Comparison of ENCODE assay signal across 8 cellular contexts in the genomic region with DNA sequence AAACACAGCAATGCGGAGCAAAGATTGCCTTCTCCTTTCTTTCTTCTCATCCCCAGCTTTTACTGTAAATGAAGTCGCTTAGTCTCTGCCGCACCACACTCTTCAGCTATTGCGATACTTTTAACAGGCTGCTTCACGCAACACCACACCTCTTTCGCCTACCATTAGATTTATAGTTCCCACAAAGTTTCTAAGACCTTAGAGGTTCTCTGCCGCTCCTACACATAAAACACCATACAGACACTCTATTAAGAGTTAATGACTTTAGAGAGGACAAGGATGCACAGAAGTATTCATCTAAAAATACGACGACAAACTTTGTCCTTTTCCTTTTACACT. TPM values are rescaled to one million over a fixed set of nuclear protein-coding genes. Genes with fewer than 3 reads are reported as not detected.
A peak's percentile ranks its signal among the peaks of the same experiment; 100 is the strongest.
DNase-seq lines count a peak whose midpoint lies in the region; ATAC-seq and TF ChIP-seq lines count a peak whose summit lies in the region.

No MANE protein-coding gene starts in this region.

- no peaks in the 10 kb centered on the region for H3K36me3 ChIP-seq in CD8-positive, alpha-beta T cell (ENCODE audit: insufficient read depth, low read length)
- H3K36me3 ChIP-seq in WERI-Rb-1 (no peaks in the 10 kb centered on the region), cardiac muscle cell (no peaks in the 10 kb centered on the region), rectal smooth muscle tissue (ENCODE audit: control insufficient read depth, insufficient read depth, low read length) (no peaks in the 10 kb centered on the region)

- peak overlapping the region; percentile 94 for H3K4me3 Mint-ChIP-seq in CD8-positive, alpha-beta T cell

- H3K4me1 ChIP-seq in CD8-positive, alpha-beta T cell (ENCODE audit: insufficient read depth, low read length): peaks cover 28% of the 10 kb centered on the region
- peaks cover 10% of the 10 kb centered on the region for H3K4me1 ChIP-seq in cardiac muscle cell (ENCODE audit: low read depth)
- H3K4me1 ChIP-seq in rectal smooth muscle tissue (ENCODE audit: control insufficient read depth, insufficient read depth, low read length): peaks cover 9% of the 10 kb centered on the region

- peaks cover 25% of the 10 kb centered on the region for H3K36me3 Mint-ChIP-seq in CD8-positive, alpha-beta T cell

- no peak for TF ChIP-seq CTCF in CD8-positive, alpha-beta T cell (IDR thresholded peaks at IDR 0.05)
- TF ChIP-seq CTCF in WERI-Rb-1 (IDR thresholded peaks at IDR 0.05; ENCODE audit: low read depth, low read length) (no peak), cardiac muscle cell (IDR thresholded peaks at IDR 0.05; ENCODE audit: low read depth, low read length) (no peak)

- no peak for ATAC-seq in CD8-positive, alpha-beta T cell
- ATAC-seq in GM19452 (IDR thresholded peaks at IDR 0.05; ENCODE audit: unreplicated experiment): peak; percentile 45
- ATAC-seq in HG03439 (IDR thresholded peaks at IDR 0.05; ENCODE audit: unreplicated experiment): peak; percentile 41

- H3K9ac ChIP-seq in rectal smooth muscle tissue (ENCODE audit: low read length): peak overlapping the region; percentile 87

- CTCF ChIA-PET in CD8-positive, alpha-beta T cell (lab: Charles Lee): interaction anchor here (1.0 to 1.5 kb wide), 4 partner anchors 15 to 313 kb away, joined by 3 to 6 read pairs (median 4); no protein-coding TSS in a partner anchor

- peak overlapping the region; percentile 82 for H3K4me3 ChIP-seq in CD8-positive, alpha-beta T cell (ENCODE audit: low read depth, low read length)
- H3K4me3 ChIP-seq in WERI-Rb-1 (ENCODE audit: low read depth, low read length) (peak overlapping the region; percentile 90), cardiac muscle cell (peak overlapping the region; percentile 93), rectal smooth muscle tissue (ENCODE audit: low read length) (peak overlapping the region; percentile 95)

- no peaks in the 10 kb centered on the region for H3K9me3 Mint-ChIP-seq in CD8-positive, alpha-beta T cell

- peaks cover 51% of the 10 kb centered on the region for H3K4me1 Mint-ChIP-seq in CD8-positive, alpha-beta T cell (ENCODE audit: low read depth)

- POLR2A ChIA-PET in CD8-positive, alpha-beta T cell (lab: Charles Lee): interaction anchor here (0.9 to 1.5 kb wide), 3 partner anchors 15 to 282 kb away, joined by 3 to 5 read pairs (median 3); a partner anchor contains a TSS

- no peaks in the 10 kb centered on the region for H3K27me3 ChIP-seq in CD8-positive, alpha-beta T cell (ENCODE audit: insufficient read depth, low read length)
- no peaks in the 10 kb centered on the region for H3K27me3 ChIP-seq in WERI-Rb-1 (ENCODE audit: insufficient read depth, low read depth, severe bottlenecking)
- no peaks in the 10 kb centered on the region for H3K27me3 ChIP-seq in cardiac muscle cell
- H3K27me3 ChIP-seq in rectal smooth muscle tissue (ENCODE audit: control insufficient read depth, insufficient read depth, low read length): no peaks in the 10 kb centered on the region

- no peak for DNase-seq in CD8-positive, alpha-beta T cell
- DNase-seq in WERI-Rb-1 (no peak), cardiac muscle cell (ENCODE audit: low read depth in 1 of 2, low spot score in 1 of 2) (peak; percentile 24 to 25), GM19240 (ENCODE audit: insufficient read length, low spot score) (no peak), LoVo (ENCODE audit: low spot score) (no peak)

- no peaks in the 10 kb centered on the region for H3K9me3 ChIP-seq in CD8-positive, alpha-beta T cell (ENCODE audit: low read length)
- H3K9me3 ChIP-seq in WERI-Rb-1 (ENCODE audit: severe bottlenecking) (no peaks in the 10 kb centered on the region), cardiac muscle cell (ENCODE audit: low read depth) (no peaks in the 10 kb centered on the region)

- H3K27ac Mint-ChIP-seq in CD8-positive, alpha-beta T cell: peak overlapping the region; percentile 98

- H3K27ac ChIP-seq in CD8-positive, alpha-beta T cell (ENCODE audit: low read depth, low read length): peak overlapping the region; percentile 62
- H3K27ac ChIP-seq in WERI-Rb-1 (peak overlapping the region; percentile 73), cardiac muscle cell (peak overlapping the region; percentile 95), rectal smooth muscle tissue (ENCODE audit: low read depth, low read length) (no peak overlapping the region)

- intact Hi-C loops in CD8-positive, alpha-beta T cell (cut with DNase I, micrococcal nuclease): loop anchor here (1.0 to 10.0 kb wide), 8 partner anchors 34 to 1747 kb away; a partner anchor contains a TSS

- H3K27me3 Mint-ChIP-seq in CD8-positive, alpha-beta T cell (ENCODE audit: low read depth): no peaks in the 10 kb centered on the region

RNA-seq across cellular contexts. Expression of a gene that starts 0.6 kb away (rescaled TPM):
- 10 to 100 TPM; 55.2 to 57.0 TPM for total RNA-seq in CD8-positive, alpha-beta T cell
- total RNA-seq in cardiac muscle cell: 8.8 and 12.8 TPM in 2 replicates
- 6.0 and 6.9 TPM in 2 replicates for polyA plus RNA-seq in cardiac muscle cell

RNA-seq across cellular contexts. Expression of a gene that starts 34.4 kb away (rescaled TPM):
- total RNA-seq in CD8-positive, alpha-beta T cell: 1 to 10 TPM; 1.6 to 2.7 TPM
- total RNA-seq in cardiac muscle cell: 6.1 and 8.1 TPM in 2 replicates
- polyA plus RNA-seq in cardiac muscle cell: 10.9 and 11.5 TPM in 2 replicates

Comparison
In these comparisons a context has a peak if more than half of its experiments do, and no peak if none do; other contexts are left out.
1. DNase-seq: peak in cardiac muscle cell (2 of 2); none in CD8-positive, alpha-beta T cell (0 of 7), WERI-Rb-1 (single experiment), GM19240 (single experiment) and LoVo (single experiment).
2. Peak in every context shown above with its lines, with median percentiles within 50 percentile points of each other: H3K4me3 ChIP-seq.